Comparison of ENCODE assay signal across 17 cellular contexts in genomic region chr22:50625131-50625567, GRCh38. TPM values are rescaled to one million over a fixed set of nuclear protein-coding genes. Genes with fewer than 3 reads are reported as not detected.
DNase-seq lines count a peak whose midpoint lies in the region; ATAC-seq and TF ChIP-seq lines count a peak whose summit lies in the region.
"Had no signal": no experiment of that assay in that cellular context is flagged by ENCODE, and none has a peak within 500 bp of the region (broad histone marks: within the 10 kb centered on the region; RNA-seq: fewer than 3 reads in every experiment).

No MANE protein-coding gene starts in this region.

- intact Hi-C loops in CD4-positive, alpha-beta T cell (cut with DNase I, micrococcal nuclease) = no loop called here
- intact Hi-C loops in activated T-helper 1 cell treated with anti-CD3 and anti-CD28 coated beads, Interleukin-12 subunit alpha, Interleukin-12 subunit beta, Interleukin-2, Interleukin-4 antibody, amounts not matched to agents 30 ng/mL and 10 ng/mL and 1 ng/mL, durations not matched to agents 14 hours and 24 hours and 36 hours (cut with micrococcal nuclease) = loop anchor here (5.0 kb wide), 1 partner anchor 47 kb away; the partner anchor contains the start of gene SHANK3
- intact Hi-C loops in spleen (cut with DNase I; ENCODE audit: low total_unique reads) = no loop called here

- H3K4me1 Mint-ChIP-seq in activated T-cell treated with anti-CD3 and anti-CD28 coated beads, Interleukin-2, amount 50 U/mL, for 24 hours (ENCODE audit: low read depth) = peaks cover 49% of the 10 kb centered on the region
- peaks cover 51% of the 10 kb centered on the region for H3K4me1 Mint-ChIP-seq in activated T-cell treated with anti-CD3 and anti-CD28 coated beads, Interleukin-2, amount 50 U/mL, for 4 hours (ENCODE audit: low read depth)
- H3K4me1 Mint-ChIP-seq in CD4-positive, alpha-beta T cell (ENCODE audit: low read depth) = peaks cover 51% of the 10 kb centered on the region
- H3K4me1 Mint-ChIP-seq in activated T-helper 1 cell treated with anti-CD3 and anti-CD28 coated beads, Interleukin-12 subunit alpha, Interleukin-12 subunit beta, Interleukin-2, Interleukin-4 antibody, amounts not matched to agents 30 ng/mL and 10 ng/mL and 1 ng/mL, durations not matched to agents 14 hours and 24 hours and 36 hours (ENCODE audit: low read depth) = peaks cover 42% of the 10 kb centered on the region
- H3K4me1 Mint-ChIP-seq in immature natural killer cell = peaks cover 47 to 48% of the 10 kb centered on the region in 2 donors

- H3K36me3 Mint-ChIP-seq in activated T-cell treated with anti-CD3 and anti-CD28 coated beads, Interleukin-2, amount 50 U/mL, for 24 hours (ENCODE audit: low read depth) = peaks cover 15% of the 10 kb centered on the region
- peaks cover 2% of the 10 kb centered on the region for H3K36me3 Mint-ChIP-seq in activated T-cell treated with anti-CD3 and anti-CD28 coated beads, Interleukin-2, amount 50 U/mL, for 4 hours (ENCODE audit: insufficient read depth)
- H3K36me3 Mint-ChIP-seq in CD4-positive, alpha-beta T cell (ENCODE audit: low read depth) = peaks cover 30% of the 10 kb centered on the region
- peaks cover 8% of the 10 kb centered on the region for H3K36me3 Mint-ChIP-seq in activated T-helper 1 cell treated with anti-CD3 and anti-CD28 coated beads, Interleukin-12 subunit alpha, Interleukin-12 subunit beta, Interleukin-2, Interleukin-4 antibody, amounts not matched to agents 30 ng/mL and 10 ng/mL and 1 ng/mL, durations not matched to agents 14 hours and 24 hours and 36 hours (ENCODE audit: low read depth)
- no peaks in the 10 kb centered on the region for H3K36me3 Mint-ChIP-seq in immature natural killer cell

- CTCF ChIA-PET in CD4-positive, alpha-beta T cell (lab: Charles Lee) = no interaction called here

- H3K9me3 ChIP-seq in CD4-positive, alpha-beta T cell (ENCODE audit: control insufficient read depth, low read length) = no peaks in the 10 kb centered on the region
- no peaks in the 10 kb centered on the region for H3K9me3 ChIP-seq in spleen
- H3K9me3 ChIP-seq: A549 had no signal

- ATAC-seq in activated T-cell treated with anti-CD3 and anti-CD28 coated beads, Interleukin-2, amount 50 U/mL, for 4 hours = no peak
- ATAC-seq in CD4-positive, alpha-beta T cell (ENCODE audit: poor library complexity) = no peak
- no peak for ATAC-seq in GM19467 (IDR thresholded peaks at IDR 0.05; ENCODE audit: unreplicated experiment)
- ATAC-seq: A549, HCT116, K562 had no signal

- POLR2A ChIA-PET in CD4-positive, alpha-beta T cell (lab: Charles Lee) = no interaction called here

- no peaks in the 10 kb centered on the region for H3K27me3 ChIP-seq in CD4-positive, alpha-beta T cell (ENCODE audit: control insufficient read depth, insufficient read depth, low read length)
- no peaks in the 10 kb centered on the region for H3K27me3 ChIP-seq in spleen (replicated peaks in 1 of 7)

- H3K27ac ChIP-seq in CD4-positive, alpha-beta T cell (ENCODE audit: low read depth, low read length) = no peak overlapping the region
- H3K27ac ChIP-seq in spleen = no peak overlapping the region
- H3K27ac ChIP-seq: A549 had no signal

- DNase-seq in activated T-cell treated with anti-CD3 and anti-CD28 coated beads, Interleukin-2, amount 50 U/mL, for 24 hours = no peak
- DNase-seq in activated T-cell treated with anti-CD3 and anti-CD28 coated beads, Interleukin-2, amount 50 U/mL, for 4 hours = no peak
- DNase-seq in CD4-positive, alpha-beta T cell = no peak
- DNase-seq in activated T-helper 1 cell treated with anti-CD3 and anti-CD28 coated beads, Interleukin-12 subunit alpha, Interleukin-12 subunit beta, Interleukin-2, Interleukin-4 antibody, amounts not matched to agents 30 ng/mL and 10 ng/mL and 1 ng/mL, durations not matched to agents 14 hours and 24 hours and 36 hours (ENCODE audit: low spot score) = no peak
- DNase-seq in spleen (peak; percentile 78), GM20000 (ENCODE audit: low spot score) (no peak), immature natural killer cell (no peak)
- DNase-seq: Calu3; NCI-H1048; NCI-H146; NCI-H2227 treated with DMSO at 0.1 percent for 48 hours; NCI-H526; NK-92 treated with Interleukin-12 subunit alpha and Interleukin-12 subunit beta, amount 100 ng/mL, for 24 hours had no signal

- peaks cover 0 to 28% (median 15%) of the 10 kb centered on the region in 6 donors for H3K36me3 ChIP-seq in spleen

- H3K27me3 Mint-ChIP-seq in activated T-cell treated with anti-CD3 and anti-CD28 coated beads, Interleukin-2, amount 50 U/mL, for 24 hours = no peaks in the 10 kb centered on the region
- no peaks in the 10 kb centered on the region for H3K27me3 Mint-ChIP-seq in activated T-cell treated with anti-CD3 and anti-CD28 coated beads, Interleukin-2, amount 50 U/mL, for 4 hours (ENCODE audit: low read depth)
- H3K27me3 Mint-ChIP-seq in CD4-positive, alpha-beta T cell = no peaks in the 10 kb centered on the region
- H3K27me3 Mint-ChIP-seq in activated T-helper 1 cell treated with anti-CD3 and anti-CD28 coated beads, Interleukin-12 subunit alpha, Interleukin-12 subunit beta, Interleukin-2, Interleukin-4 antibody, amounts not matched to agents 30 ng/mL and 10 ng/mL and 1 ng/mL, durations not matched to agents 14 hours and 24 hours and 36 hours (ENCODE audit: insufficient read depth) = no peaks in the 10 kb centered on the region
- H3K27me3 Mint-ChIP-seq in immature natural killer cell (ENCODE audit: low read depth in 3 of 3) = peaks cover 14 to 21% (median 15%) of the 10 kb centered on the region in 3 donors

- no peak for TF ChIP-seq POLR2A in spleen (IDR thresholded peaks at IDR 0.05)

- TF ChIP-seq CTCF in CD4-positive, alpha-beta T cell (IDR thresholded peaks at IDR 0.05) = no peak
- TF ChIP-seq CTCF in spleen (IDR thresholded peaks at IDR 0.05 in 8 of 11, conservative IDR thresholded peaks at IDR 0.05 in 3 of 11) = no peak
- no peak for TF ChIP-seq CTCF in GM20000 (IDR thresholded peaks at IDR 0.05; ENCODE audit: extremely low read depth, missing control alignments)

- no peaks in the 10 kb centered on the region for H3K9me3 Mint-ChIP-seq in activated T-cell treated with anti-CD3 and anti-CD28 coated beads, Interleukin-2, amount 50 U/mL, for 24 hours
- H3K9me3 Mint-ChIP-seq in activated T-cell treated with anti-CD3 and anti-CD28 coated beads, Interleukin-2, amount 50 U/mL, for 4 hours = no peaks in the 10 kb centered on the region
- H3K9me3 Mint-ChIP-seq in CD4-positive, alpha-beta T cell = no peaks in the 10 kb centered on the region
- no peaks in the 10 kb centered on the region for H3K9me3 Mint-ChIP-seq in activated T-helper 1 cell treated with anti-CD3 and anti-CD28 coated beads, Interleukin-12 subunit alpha, Interleukin-12 subunit beta, Interleukin-2, Interleukin-4 antibody, amounts not matched to agents 30 ng/mL and 10 ng/mL and 1 ng/mL, durations not matched to agents 14 hours and 24 hours and 36 hours
- no peaks in the 10 kb centered on the region for H3K9me3 Mint-ChIP-seq in immature natural killer cell

- H3K4me3 ChIP-seq in spleen = no peak overlapping the region
- H3K4me3 ChIP-seq: A549, K562 had no signal

- peak overlapping the region; percentile 8 for H3K27ac Mint-ChIP-seq in activated T-cell treated with anti-CD3 and anti-CD28 coated beads, Interleukin-2, amount 50 U/mL, for 24 hours
- H3K27ac Mint-ChIP-seq in CD4-positive, alpha-beta T cell = peak overlapping the region; percentile 38
- no peak overlapping the region for H3K27ac Mint-ChIP-seq in activated T-helper 1 cell treated with anti-CD3 and anti-CD28 coated beads, Interleukin-12 subunit alpha, Interleukin-12 subunit beta, Interleukin-2, Interleukin-4 antibody, amounts not matched to agents 30 ng/mL and 10 ng/mL and 1 ng/mL, durations not matched to agents 14 hours and 24 hours and 36 hours
- H3K27ac Mint-ChIP-seq in immature natural killer cell = peak overlapping the region in 1 of 6 donors; percentile 57

- 85 to 92% (median 88%) methylated on average over 8 to 14 of the region's 14 CpGs for WGBS in spleen, 5 donors

- H3K4me1 ChIP-seq in spleen = peaks cover 30 to 76% (median 55%) of the 10 kb centered on the region in 6 donors

- no peak overlapping the region for H3K4me3 Mint-ChIP-seq in activated T-cell treated with anti-CD3 and anti-CD28 coated beads, Interleukin-2, amount 50 U/mL, for 24 hours
- H3K4me3 Mint-ChIP-seq in activated T-cell treated with anti-CD3 and anti-CD28 coated beads, Interleukin-2, amount 50 U/mL, for 4 hours = no peak overlapping the region
- peak overlapping the region; percentile 74 for H3K4me3 Mint-ChIP-seq in CD4-positive, alpha-beta T cell
- peak overlapping the region; percentile 2 for H3K4me3 Mint-ChIP-seq in activated T-helper 1 cell treated with anti-CD3 and anti-CD28 coated beads, Interleukin-12 subunit alpha, Interleukin-12 subunit beta, Interleukin-2, Interleukin-4 antibody, amounts not matched to agents 30 ng/mL and 10 ng/mL and 1 ng/mL, durations not matched to agents 14 hours and 24 hours and 36 hours
- H3K4me3 Mint-ChIP-seq in immature natural killer cell = no peak overlapping the region

RNA-seq across cellular contexts. Expression of gene ARSA, which starts 2.8 kb away (rescaled TPM):
- 10 to 100 TPM; 10.5 to 13.1 (median 11.0) TPM for total RNA-seq in activated T-cell treated with anti-CD3 and anti-CD28 coated beads, Interleukin-2, amount 50 U/mL, for 4 hours
- total RNA-seq in CD4-positive, alpha-beta T cell = 10 to 100 TPM; 52.3 to 54.4 TPM
- 26.2 and 27.3 TPM in 2 replicates for total RNA-seq in activated T-helper 1 cell treated with anti-CD3 and anti-CD28 coated beads, Interleukin-12 subunit alpha, Interleukin-12 subunit beta, Interleukin-2, Interleukin-4 antibody, amounts not matched to agents 30 ng/mL and 10 ng/mL and 1 ng/mL, durations not matched to agents 14 hours and 24 hours and 36 hours
- total RNA-seq in spleen = 10 to 100 TPM; 51.0 to 80.2 (median 58.7) TPM
- polyA plus RNA-seq in spleen (100 to 1,000 TPM in 1 of 3 donors, 10 to 100 TPM in 2; 26.0 to 108 (median 86.7) TPM), immature natural killer cell (10 to 100 TPM in 1 of 3 donors, 1 to 10 TPM in 2; 3.8 to 11.2 (median 7.7) TPM)

RNA-seq across cellular contexts. Expression of gene MAPK8IP2, which starts 24.6 kb away (rescaled TPM):
- under 1 TPM; 0.05 to 0.38 (median 0.16) TPM for total RNA-seq in activated T-cell treated with anti-CD3 and anti-CD28 coated beads, Interleukin-2, amount 50 U/mL, for 4 hours
- under 1 TPM; 0.31 to 0.52 TPM for total RNA-seq in CD4-positive, alpha-beta T cell
- 0.08 and 0.17 TPM in 2 replicates for total RNA-seq in activated T-helper 1 cell treated with anti-CD3 and anti-CD28 coated beads, Interleukin-12 subunit alpha, Interleukin-12 subunit beta, Interleukin-2, Interleukin-4 antibody, amounts not matched to agents 30 ng/mL and 10 ng/mL and 1 ng/mL, durations not matched to agents 14 hours and 24 hours and 36 hours
- 1 to 10 TPM in 3 of 7 donors, under 1 TPM in 4; 0.64 to 2.7 (median 0.79) TPM for total RNA-seq in spleen
- polyA plus RNA-seq in spleen = under 1 TPM; 0.22 to 0.99 (median 0.29) TPM
- not detected for polyA plus RNA-seq in immature natural killer cell

RNA-seq across cellular contexts. Expression of gene CHKB, which starts 42.5 kb away (rescaled TPM):
- 10 to 100 TPM; 56.1 to 63.2 (median 60.7) TPM for total RNA-seq in activated T-cell treated with anti-CD3 and anti-CD28 coated beads, Interleukin-2, amount 50 U/mL, for 4 hours
- total RNA-seq in CD4-positive, alpha-beta T cell = 100 to 1,000 TPM; 152 to 156 TPM
- 81.0 and 88.7 TPM in 2 replicates for total RNA-seq in activated T-helper 1 cell treated with anti-CD3 and anti-CD28 coated beads, Interleukin-12 subunit alpha, Interleukin-12 subunit beta, Interleukin-2, Interleukin-4 antibody, amounts not matched to agents 30 ng/mL and 10 ng/mL and 1 ng/mL, durations not matched to agents 14 hours and 24 hours and 36 hours
- total RNA-seq in spleen = 100 to 1,000 TPM in 5 of 7 donors, 10 to 100 TPM in 2; 94.4 to 142 (median 111) TPM
- polyA plus RNA-seq in spleen = 100 to 1,000 TPM; 161 to 502 (median 339) TPM
- 10 to 100 TPM; 44.0 to 51.3 (median 49.4) TPM for polyA plus RNA-seq in immature natural killer cell

RNA-seq across cellular contexts. Expression of gene CPT1B, which starts 46.9 kb away (rescaled TPM):
- 10 to 100 TPM; 30.0 to 38.3 (median 32.7) TPM for total RNA-seq in activated T-cell treated with anti-CD3 and anti-CD28 coated beads, Interleukin-2, amount 50 U/mL, for 4 hours
- total RNA-seq in CD4-positive, alpha-beta T cell = 10 to 100 TPM; 59.1 to 68.3 TPM
- total RNA-seq in activated T-helper 1 cell treated with anti-CD3 and anti-CD28 coated beads, Interleukin-12 subunit alpha, Interleukin-12 subunit beta, Interleukin-2, Interleukin-4 antibody, amounts not matched to agents 30 ng/mL and 10 ng/mL and 1 ng/mL, durations not matched to agents 14 hours and 24 hours and 36 hours = 65.6 and 68.2 TPM in 2 replicates
- 10 to 100 TPM; 25.0 to 46.4 (median 31.5) TPM for total RNA-seq in spleen
- polyA plus RNA-seq in spleen (10 to 100 TPM; 23.6 to 55.3 (median 37.0) TPM), immature natural killer cell (1 to 10 TPM in 1 of 3 donors, under 1 TPM in 1, not detected in 1; 0.09 to 2.9 TPM)

RNA-seq across cellular contexts. Expression of gene SHANK3, which starts 47.5 kb away (rescaled TPM):
- under 1 TPM; 0.05 to 0.24 (median 0.08) TPM for total RNA-seq in activated T-cell treated with anti-CD3 and anti-CD28 coated beads, Interleukin-2, amount 50 U/mL, for 4 hours
- not detected for total RNA-seq in CD4-positive, alpha-beta T cell
- total RNA-seq in activated T-helper 1 cell treated with anti-CD3 and anti-CD28 coated beads, Interleukin-12 subunit alpha, Interleukin-12 subunit beta, Interleukin-2, Interleukin-4 antibody, amounts not matched to agents 30 ng/mL and 10 ng/mL and 1 ng/mL, durations not matched to agents 14 hours and 24 hours and 36 hours = 0.05 and 0.10 TPM in 2 replicates
- 100 to 1,000 TPM in 3 of 7 donors, 10 to 100 TPM in 4; 55.5 to 264 (median 89.1) TPM for total RNA-seq in spleen
- 100 to 1,000 TPM in 1 of 3 donors, 10 to 100 TPM in 1, 1 to 10 TPM in 1; 9.9 to 112 (median 31.8) TPM for polyA plus RNA-seq in spleen
- not detected for polyA plus RNA-seq in immature natural killer cell

Comparison
In these comparisons a context has a peak if more than half of its experiments do, and no peak if none do; other contexts are left out.
1. H3K4me3 Mint-ChIP-seq: peak in CD4-positive, alpha-beta T cell (single experiment) and activated T-helper 1 cell treated with anti-CD3 and anti-CD28 coated beads, Interleukin-12 subunit alpha, Interleukin-12 subunit beta, Interleukin-2, Interleukin-4 antibody, amounts not matched to agents 30 ng/mL and 10 ng/mL and 1 ng/mL, durations not matched to agents 14 hours and 24 hours and 36 hours (single experiment); none in activated T-cell treated with anti-CD3 and anti-CD28 coated beads, Interleukin-2, amount 50 U/mL, for 24 hours (single experiment), activated T-cell treated with anti-CD3 and anti-CD28 coated beads, Interleukin-2, amount 50 U/mL, for 4 hours (single experiment) and immature natural killer cell (0 of 5).